9 cellular contexts compared by ENCODE assay signal in the genomic region with DNA sequence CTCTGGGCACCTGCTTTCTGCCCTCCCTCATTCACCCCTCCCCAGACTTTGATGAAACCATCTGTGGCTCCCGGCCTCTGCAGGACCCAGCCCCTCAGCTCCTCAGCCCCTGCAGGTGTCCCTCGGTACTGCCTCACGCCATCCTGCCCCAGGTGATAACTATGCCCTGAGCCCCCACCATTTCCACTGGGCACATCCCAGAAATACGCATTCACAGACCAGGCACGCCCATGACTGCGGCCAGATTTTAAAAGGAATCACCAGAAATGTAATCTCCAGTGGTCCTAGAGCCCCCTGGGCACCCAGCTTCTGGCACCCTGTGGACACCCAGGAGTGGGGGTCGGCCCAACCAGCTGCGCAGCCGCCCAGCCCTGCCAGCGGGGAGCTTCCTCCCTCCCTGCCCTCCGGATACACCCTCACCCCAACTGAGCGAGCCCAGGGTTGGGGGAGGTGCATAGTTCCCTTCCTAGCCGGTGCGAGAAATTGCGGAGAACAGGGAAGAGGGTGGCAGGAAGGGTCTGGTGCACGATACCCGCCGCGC. TPM values are rescaled to one million over a fixed set of nuclear protein-coding genes. Genes with fewer than 3 reads are reported as not detected.
DNase-seq lines count a peak whose midpoint lies in the region; ATAC-seq, FAIRE-seq and TF ChIP-seq lines count a peak whose summit lies in the region.
"Had no signal": no experiment of that assay in that cellular context is flagged by ENCODE, and none has a peak within 500 bp of the region (broad histone marks: within the 10 kb centered on the region; RNA-seq: fewer than 3 reads in every experiment).

No MANE protein-coding gene starts in this region.

- ATAC-seq in omental fat pad (ENCODE audit: low FRiP score), result no peak

- peaks cover 15% of the 10 kb centered on the region for H3K4me1 Mint-ChIP-seq in type B pancreatic cell (ENCODE audit: unreplicated experiment)

- H3K27me3 Mint-ChIP-seq in type B pancreatic cell, result peaks cover 65% of the 10 kb centered on the region

- no peak overlapping the region for H3K4me3 ChIP-seq in cardiac muscle cell
- no peak overlapping the region for H3K4me3 ChIP-seq in right atrium auricular region
- H3K4me3 ChIP-seq in fibroblast of pulmonary artery (replicated peaks; ENCODE audit: low read depth, low read length), result no peak overlapping the region
- no peak overlapping the region for H3K4me3 ChIP-seq in kidney (ENCODE audit: low read length in 2 of 2)

- H3K4me1 ChIP-seq in cardiac muscle cell (ENCODE audit: low read depth), result no peaks in the 10 kb centered on the region
- H3K4me1 ChIP-seq in right atrium auricular region, result peaks cover 0 to 29% of the 10 kb centered on the region in 2 donors
- H3K4me1 ChIP-seq in kidney (ENCODE audit: control insufficient read depth in 1 of 2, insufficient read depth in 1 of 2, low read depth in 1 of 2, low read length in 2 of 2), result peaks cover 0 to 4% of the 10 kb centered on the region in 2 donors

- no peak overlapping the region for H3K9ac ChIP-seq in kidney (ENCODE audit: low read length in 2 of 2)

- DNase-seq in cardiac muscle cell (ENCODE audit: low read depth in 1 of 2, low spot score in 1 of 2), result no peak
- no peak for DNase-seq in right atrium auricular region (ENCODE audit: low spot score)
- peak; percentile 84 for DNase-seq in RKO (ENCODE audit: low spot score)
- DNase-seq in fibroblast of pulmonary artery (ENCODE audit: low read depth), result no peak
- DNase-seq in type B pancreatic cell (ENCODE audit: extremely low spot score, unreplicated experiment), result no peak
- no peak for DNase-seq in kidney
- no peak for DNase-seq in activated CD4-positive, CD25-positive, alpha-beta regulatory T cell (lab: John Stamatoyannopoulos, UW)
- no peak for DNase-seq in omental fat pad (ENCODE audit: low spot score)
- DNase-seq: activated naive CD8-positive, alpha-beta T cell treated with anti-CD3 and anti-CD28 coated beads, Interleukin-2, amount 10 ng/mL, durations not matched to agents 7 days and 5 days had no signal

- no peak overlapping the region for H3K27ac Mint-ChIP-seq in type B pancreatic cell
- H3K27ac Mint-ChIP-seq: activated naive CD8-positive, alpha-beta T cell treated with anti-CD3 and anti-CD28 coated beads, Interleukin-2, amount 10 ng/mL, durations not matched to agents 7 days and 5 days had no signal

- peak overlapping the region; percentile 54 for H3K4me3 Mint-ChIP-seq in type B pancreatic cell
- H3K4me3 Mint-ChIP-seq: activated naive CD8-positive, alpha-beta T cell treated with anti-CD3 and anti-CD28 coated beads, Interleukin-2, amount 10 ng/mL, durations not matched to agents 7 days and 5 days had no signal

- TF ChIP-seq CTCF in cardiac muscle cell (IDR thresholded peaks at IDR 0.05; ENCODE audit: low read depth, low read length) (peak; percentile 22), right atrium auricular region (IDR thresholded peaks at IDR 0.05) (no peak), fibroblast of pulmonary artery (IDR thresholded peaks at IDR 0.05; ENCODE audit: low read length, missing control alignments) (peak; percentile 11), type B pancreatic cell (conservative IDR thresholded peaks at IDR 0.05) (peak; percentile 66), kidney (IDR thresholded peaks at IDR 0.05; ENCODE audit: borderline replicate concordance, extremely low read depth, insufficient read depth) (no peak), omental fat pad (IDR thresholded peaks at IDR 0.05) (no peak)

- no peaks in the 10 kb centered on the region for H3K36me3 ChIP-seq in cardiac muscle cell
- no peaks in the 10 kb centered on the region for H3K36me3 ChIP-seq in right atrium auricular region
- H3K36me3 ChIP-seq in kidney (ENCODE audit: control insufficient read depth in 1 of 2, insufficient read depth in 2 of 2, low read length in 2 of 2), result no peaks in the 10 kb centered on the region

- H3K27ac ChIP-seq in cardiac muscle cell, result no peak overlapping the region
- no peak overlapping the region for H3K27ac ChIP-seq in right atrium auricular region
- H3K27ac ChIP-seq in kidney (ENCODE audit: low read depth in 2 of 2, low read length in 2 of 2), result no peak overlapping the region

- intact Hi-C loops in kidney (cut with DNase I), result no loop called here

- H3K36me3 Mint-ChIP-seq in type B pancreatic cell, result no peaks in the 10 kb centered on the region
- H3K36me3 Mint-ChIP-seq: activated naive CD8-positive, alpha-beta T cell treated with anti-CD3 and anti-CD28 coated beads, Interleukin-2, amount 10 ng/mL, durations not matched to agents 7 days and 5 days had no signal

- H3K27me3 ChIP-seq in cardiac muscle cell (peaks cover 76% of the 10 kb centered on the region), right atrium auricular region (peaks cover 5 to 34% of the 10 kb centered on the region in 2 donors)

- H3K9me3 ChIP-seq in cardiac muscle cell (ENCODE audit: low read depth), result no peaks in the 10 kb centered on the region
- H3K9me3 ChIP-seq in right atrium auricular region, result no peaks in the 10 kb centered on the region
- no peaks in the 10 kb centered on the region for H3K9me3 ChIP-seq in kidney (ENCODE audit: control insufficient read depth in 1 of 2, low read length in 2 of 2)

- no peak for FAIRE-seq in kidney (lab: Jason Lieb, UNC)

- no peaks in the 10 kb centered on the region for H3K9me3 Mint-ChIP-seq in type B pancreatic cell
- H3K9me3 Mint-ChIP-seq: activated naive CD8-positive, alpha-beta T cell treated with anti-CD3 and anti-CD28 coated beads, Interleukin-2, amount 10 ng/mL, durations not matched to agents 7 days and 5 days had no signal

RNA-seq across cellular contexts. Expression of a gene that starts 0.6 kb away (rescaled TPM):
- 0.03 and 0.07 TPM in 2 replicates for total RNA-seq in cardiac muscle cell
- 0.34 TPM in 1 of 2 replicates, not detected in the other for polyA plus RNA-seq in cardiac muscle cell
- total RNA-seq in right atrium auricular region, result under 1 TPM in 1 of 2 donors, not detected in 1; 0.43 TPM
- total RNA-seq in type B pancreatic cell (ENCODE audit: low replicate concordance), result 0.24 TPM in 1 of 2 replicates, not detected in the other
- total RNA-seq in kidney, result 0.09 TPM
- not detected for polyA plus RNA-seq in kidney (ENCODE audit: insufficient read depth, low read depth, low replicate concordance)
- under 1 TPM in 2 of 4 donors, not detected in 2; 0.24 to 0.25 TPM for total RNA-seq in omental fat pad

Comparison
In these comparisons a context has a peak if more than half of its experiments do, and no peak if none do; other contexts are left out.
1. CTCF ChIP-seq: peak in cardiac muscle cell (single experiment), fibroblast of pulmonary artery (single experiment) and type B pancreatic cell (single experiment); none in right atrium auricular region (0 of 2), kidney (single experiment) and omental fat pad (0 of 3).